In the genomic region with DNA sequence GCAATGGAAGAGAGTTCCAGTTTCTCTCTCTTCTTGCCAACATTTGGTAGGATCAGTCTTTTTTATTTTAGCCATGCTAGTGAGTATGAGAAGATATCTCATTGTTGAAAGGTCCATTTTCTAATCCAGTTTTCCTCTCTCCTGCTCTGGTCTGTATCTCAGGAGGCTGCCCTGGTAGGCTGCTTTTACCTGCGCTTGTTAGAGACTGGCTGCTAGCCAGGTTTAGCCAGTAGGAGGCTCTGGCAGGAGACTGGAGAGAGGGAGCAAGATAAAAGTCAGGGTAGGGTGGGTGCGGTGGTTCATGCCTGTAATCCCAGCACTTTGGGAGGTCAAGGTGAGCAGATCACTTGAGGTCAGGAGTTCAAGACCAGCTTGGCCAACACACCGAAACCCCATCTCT, we compare ENCODE assay signal across 13 cellular contexts.
"Had no signal": no experiment of that assay in that cellular context is flagged by ENCODE, and none has a peak within 500 bp of the region (broad histone marks: within the 10 kb centered on the region; RNA-seq: fewer than 3 reads in every experiment).

No MANE protein-coding gene starts in this region.

- H3K27ac Mint-ChIP-seq: activated CD4-positive, alpha-beta memory T cell treated with anti-CD3 and anti-CD28 coated beads for 36 hours; activated naive CD8-positive, alpha-beta T cell; dendritic cell treated with granulocyte-macrophage colony-stimulating factor and Interleukin-4, amounts not matched to agents 40 ng/mL and 50 ng/mL, for 4 days; effector memory CD8-positive, alpha-beta T cell; naive thymus-derived CD8-positive, alpha-beta T cell; stimulated activated memory B cell treated with anti-CD40 and anti-IgM and Interleukin-4, amounts not matched to agents 10 μg/mL and 1 μg/mL and 100 μg/mL, for 72 hours had no signal

- H3K36me3 ChIP-seq: right atrium auricular region, transverse colon had no signal

- H3K4me1 ChIP-seq: right atrium auricular region, transverse colon had no signal

- DNase-seq: activated CD4-positive, alpha-beta memory T cell treated with anti-CD3 and anti-CD28 coated beads for 36 hours; activated effector memory CD4-positive, alpha-beta T cell treated with anti-CD3 and anti-CD28 coated beads, Interleukin-2, amount 50 U/mL, for 16 hours; activated T-cell treated with anti-CD3 and anti-CD28 coated beads, Interleukin-2, amount 50 U/mL, for 4 hours; cerebellar nuclear complex; effector memory CD8-positive, alpha-beta T cell; hippocampal formation; naive thymus-derived CD8-positive, alpha-beta T cell; transverse colon had no signal

- H3K4me3 Mint-ChIP-seq: activated CD4-positive, alpha-beta memory T cell treated with anti-CD3 and anti-CD28 coated beads for 36 hours; activated naive CD8-positive, alpha-beta T cell; activated T-cell treated with anti-CD3 and anti-CD28 coated beads, Interleukin-2, amount 50 U/mL, for 4 hours; dendritic cell treated with granulocyte-macrophage colony-stimulating factor and Interleukin-4, amounts not matched to agents 40 ng/mL and 50 ng/mL, for 4 days; effector memory CD8-positive, alpha-beta T cell; naive thymus-derived CD8-positive, alpha-beta T cell; stimulated activated memory B cell treated with anti-CD40 and anti-IgM and Interleukin-4, amounts not matched to agents 10 μg/mL and 1 μg/mL and 100 μg/mL, for 72 hours had no signal

- H3K4me3 ChIP-seq: lung, right atrium auricular region, transverse colon had no signal

- H3K9me3 Mint-ChIP-seq: activated CD4-positive, alpha-beta memory T cell treated with anti-CD3 and anti-CD28 coated beads for 36 hours; activated T-cell treated with anti-CD3 and anti-CD28 coated beads, Interleukin-2, amount 50 U/mL, for 4 hours; dendritic cell treated with granulocyte-macrophage colony-stimulating factor and Interleukin-4, amounts not matched to agents 40 ng/mL and 50 ng/mL, for 4 days; effector memory CD8-positive, alpha-beta T cell; stimulated activated memory B cell treated with anti-CD40 and anti-IgM and Interleukin-4, amounts not matched to agents 10 μg/mL and 1 μg/mL and 100 μg/mL, for 72 hours had no signal

- H3K36me3 Mint-ChIP-seq: activated CD4-positive, alpha-beta memory T cell treated with anti-CD3 and anti-CD28 coated beads for 36 hours; activated naive CD8-positive, alpha-beta T cell; naive thymus-derived CD8-positive, alpha-beta T cell; stimulated activated memory B cell treated with anti-CD40 and anti-IgM and Interleukin-4, amounts not matched to agents 10 μg/mL and 1 μg/mL and 100 μg/mL, for 72 hours had no signal

- ATAC-seq: activated T-cell treated with anti-CD3 and anti-CD28 coated beads, Interleukin-2, amount 50 U/mL, for 4 hours; effector memory CD8-positive, alpha-beta T cell; naive thymus-derived CD8-positive, alpha-beta T cell; stimulated activated memory B cell treated with anti-CD40 and anti-IgM and Interleukin-4, amounts not matched to agents 10 μg/mL and 1 μg/mL and 100 μg/mL, for 72 hours had no signal

- H3K27ac ChIP-seq: right atrium auricular region, transverse colon had no signal

- H3K9me3 ChIP-seq: right atrium auricular region, transverse colon had no signal

- H3K27me3 ChIP-seq: right atrium auricular region had no signal
